In genomic region chr4:169311643-169312365, GRCh38 we compare ENCODE assay signal across 9 cellular contexts. TPM values are rescaled to one million over a fixed set of nuclear protein-coding genes. Genes with fewer than 3 reads are reported as not detected.
DNase-seq lines count a peak whose midpoint lies in the region; ATAC-seq, FAIRE-seq and TF ChIP-seq lines count a peak whose summit lies in the region.
"Had no signal": no experiment of that assay in that cellular context is flagged by ENCODE, and none has a peak within 500 bp of the region (broad histone marks: within the 10 kb centered on the region; RNA-seq: fewer than 3 reads in every experiment).

No MANE protein-coding gene starts in this region.

- peak; percentile 28 to 50 for TF ChIP-seq CTCF in fibroblast of lung (conservative IDR thresholded peaks at IDR 0.05 in 1 of 2, IDR thresholded peaks at IDR 0.05 in 1 of 2; ENCODE audit: low read depth in 1 of 2, low read length in 2 of 2)
- peak; percentile 62 for TF ChIP-seq CTCF in neural crest cell (conservative IDR thresholded peaks at IDR 0.05)
- no peak for TF ChIP-seq CTCF in omental fat pad (IDR thresholded peaks at IDR 0.05)

- H3K9me3 ChIP-seq in fibroblast of lung (ENCODE audit: control insufficient read depth, insufficient read depth, low read depth, low read length) = no peaks in the 10 kb centered on the region

- H3K36me3 ChIP-seq in fibroblast of lung (ENCODE audit: control insufficient read depth, insufficient read depth, low read length) = no peaks in the 10 kb centered on the region

- H3K27me3 ChIP-seq in fibroblast of lung (ENCODE audit: control insufficient read depth, insufficient read depth, low read length) = no peaks in the 10 kb centered on the region

- peak; percentile 91 for FAIRE-seq in GM19239 (lab: Jason Lieb, UNC)

- H3K4me1 Mint-ChIP-seq in neural crest cell = peaks cover 23% of the 10 kb centered on the region

- H3K4me2 ChIP-seq in fibroblast of lung (ENCODE audit: extremely low read depth, insufficient read depth, low read length) = no peak overlapping the region

- no peak overlapping the region for H3K27ac ChIP-seq in fibroblast of lung (ENCODE audit: insufficient read depth, low read length)

- H2AFZ ChIP-seq in fibroblast of lung (ENCODE audit: low read length) = no peak overlapping the region

- no peaks in the 10 kb centered on the region for H3K79me2 ChIP-seq in fibroblast of lung (ENCODE audit: control insufficient read depth, insufficient read depth, low read length)

- no peak overlapping the region for H3K4me3 ChIP-seq in fibroblast of lung (replicated peaks in 1 of 4; ENCODE audit: control extremely low read depth in 1 of 4, insufficient read depth in 1 of 4, low read depth in 3 of 4, low read length in 4 of 4)

- no peak overlapping the region for H3K9ac ChIP-seq in fibroblast of lung (ENCODE audit: insufficient read depth, low read length)

- H3K36me3 Mint-ChIP-seq in neural crest cell (ENCODE audit: low read depth) = no peaks in the 10 kb centered on the region

- H3K4me1 ChIP-seq in fibroblast of lung (ENCODE audit: control insufficient read depth, extremely low read depth, insufficient read depth, low read length) = peaks cover 6% of the 10 kb centered on the region

- peaks cover 2% of the 10 kb centered on the region for H3K9me3 Mint-ChIP-seq in neural crest cell
- H3K9me3 Mint-ChIP-seq: T-helper 1 cell treated with Interleukin-12 subunit alpha and Interleukin-12 subunit beta and Interleukin-4 antibody, amounts not matched to agents 30 μg/mL and 1 μg/mL, for 36 hours had no signal

- ATAC-seq in HG03469 (IDR thresholded peaks at IDR 0.05; ENCODE audit: unreplicated experiment) (peak; percentile 56), omental fat pad (ENCODE audit: low FRiP score) (no peak)

- H3K27me3 Mint-ChIP-seq in neural crest cell (ENCODE audit: low read depth) = no peaks in the 10 kb centered on the region

- no peak overlapping the region for H3K4me3 Mint-ChIP-seq in neural crest cell
- H3K4me3 Mint-ChIP-seq: T-helper 1 cell treated with Interleukin-12 subunit alpha and Interleukin-12 subunit beta and Interleukin-4 antibody, amounts not matched to agents 30 μg/mL and 1 μg/mL, for 36 hours had no signal

- no peaks in the 10 kb centered on the region for H4K20me1 ChIP-seq in fibroblast of lung (ENCODE audit: control insufficient read depth, extremely low read depth, insufficient read depth, low read length)

- no peak overlapping the region for H3K27ac Mint-ChIP-seq in neural crest cell (ENCODE audit: unreplicated experiment)
- H3K27ac Mint-ChIP-seq: T-helper 1 cell treated with Interleukin-12 subunit alpha and Interleukin-12 subunit beta and Interleukin-4 antibody, amounts not matched to agents 30 μg/mL and 1 μg/mL, for 36 hours had no signal

- DNase-seq in COR-L47 (lab: John Stamatoyannopoulos, UW) (peak; percentile 43), GM19239 (ENCODE audit: insufficient read length, low spot score) (no peak), SHP77 (lab: John Stamatoyannopoulos, UW) (peak; percentile 18 to 51), fibroblast of lung (ENCODE audit: low read depth in 2 of 2) (peak; percentile 39 to 62), neural crest cell (ENCODE audit: low read depth, low spot score) (peak; percentile 14), omental fat pad (ENCODE audit: low spot score) (no peak), OCI-M2 (lab: John Stamatoyannopoulos, UW; ENCODE audit: unreplicated experiment) (no peak)

RNA-seq across cellular contexts. Expression of gene SH3RF1, which starts 41.0 kb away (rescaled TPM):
- total RNA-seq in fibroblast of lung (10.5 and 13.0 TPM in 2 replicates), neural crest cell (18.6 and 21.2 TPM in 2 replicates), omental fat pad (10 to 100 TPM; 15.9 to 28.5 (median 23.5) TPM)
- polyA plus RNA-seq in fibroblast of lung = 15.7 and 18.8 TPM in 2 replicates
- 10.6 and 16.4 TPM in 2 replicates for polyA plus RNA-seq in fibroblast of lung (2012)
- polyA minus RNA-seq in fibroblast of lung (ENCODE audit: low replicate concordance) = 69.2 and 74.1 TPM in 2 replicates

Comparison
In these comparisons a context has a peak if more than half of its experiments do, and no peak if none do; other contexts are left out.
1. DNase-seq: peak in COR-L47 (single experiment), SHP77 (2 of 2), fibroblast of lung (2 of 2) and neural crest cell (single experiment); none in GM19239 (single experiment), omental fat pad (single experiment) and OCI-M2 (single experiment).
2. CTCF ChIP-seq: peak in fibroblast of lung (2 of 2) and neural crest cell (single experiment); none in omental fat pad (0 of 3).